12 cellular contexts compared by ENCODE assay signal in genomic region chr17:2178798-2179505, GRCh38.
A peak's percentile ranks its signal among the peaks of the same experiment; 100 is the strongest.
DNase-seq lines count a peak whose midpoint lies in the region; ATAC-seq and TF ChIP-seq lines count a peak whose summit lies in the region.
"Had no signal": no experiment of that assay in that cellular context is flagged by ENCODE, and none has a peak within 500 bp of the region (broad histone marks: within the 10 kb centered on the region; RNA-seq: fewer than 3 reads in every experiment).

No MANE protein-coding gene starts in this region.

- H3K27ac ChIP-seq in caudate nucleus (ENCODE audit: low read depth, low read length): peak overlapping the region; percentile 61
- H3K27ac ChIP-seq in right atrium auricular region: peak overlapping the region; percentile 83 to 89
- peak overlapping the region; percentile 55 for H3K27ac ChIP-seq in parathyroid adenoma
- H3K27ac ChIP-seq in upper lobe of right lung: peak overlapping the region; percentile 56
- H3K27ac ChIP-seq in OCI-LY7 (ENCODE audit: low read depth, low read length, poor library complexity, severe bottlenecking): no peak overlapping the region
- H3K27ac ChIP-seq in testis: peak overlapping the region in 1 of 2 donors; percentile 41

- H3K9me2 ChIP-seq in OCI-LY7 (ENCODE audit: insufficient read depth, low read length): no peaks in the 10 kb centered on the region

- intact Hi-C loops in upper lobe of right lung (cut with DNase I) (no loop called here), OCI-LY7 (cut with micrococcal nuclease; ENCODE audit: unreplicated experiment) (no loop called here), testis (cut with DNase I; ENCODE audit: low total_unique reads) (loop anchor here (10.0 kb wide), 2 partner anchors 56 to 84 kb away; no protein-coding TSS in a partner anchor)

- H3K4me2 ChIP-seq in parathyroid adenoma (ENCODE audit: low read length) (no peak overlapping the region), OCI-LY7 (ENCODE audit: low read length) (no peak overlapping the region)

- no peaks in the 10 kb centered on the region for H4K20me1 ChIP-seq in OCI-LY7 (ENCODE audit: insufficient read depth, low read length)

- H3K79me2 ChIP-seq in parathyroid adenoma (peaks cover 2% of the 10 kb centered on the region), OCI-LY7 (ENCODE audit: insufficient read depth, low read depth, low read length) (no peaks in the 10 kb centered on the region)

- no peak for TF ChIP-seq CTCF in right atrium auricular region (IDR thresholded peaks at IDR 0.05)
- no peak for TF ChIP-seq CTCF in parathyroid adenoma (IDR thresholded peaks at IDR 0.05)
- TF ChIP-seq CTCF in upper lobe of right lung (IDR thresholded peaks at IDR 0.05): no peak
- TF ChIP-seq CTCF in OCI-LY7 (conservative IDR thresholded peaks at IDR 0.05; ENCODE audit: low read length): no peak
- TF ChIP-seq CTCF in testis (IDR thresholded peaks at IDR 0.05): no peak

- peak in 2 of 61 donors; percentile 11 to 16 for DNase-seq in caudate nucleus (lab: John Stamatoyannopoulos, UW)
- no peak for DNase-seq in right atrium auricular region (ENCODE audit: low spot score)
- DNase-seq in upper lobe of right lung: no peak
- no peak for DNase-seq in OCI-LY7 (ENCODE audit: low spot score)
- DNase-seq in NCI-H345 treated with DMSO at 0.1 percent for 48 hours (lab: John Stamatoyannopoulos, UW; ENCODE audit: unreplicated experiment): no peak
- no peak for DNase-seq in testis
- no peak for DNase-seq in NCI-H82 treated with DMSO at 0.1 percent for 48 hours (lab: John Stamatoyannopoulos, UW; ENCODE audit: unreplicated experiment)
- DNase-seq: activated B cell treated with CpG ODN at 0.5 μM for 24 hours; activated T-cell treated with anti-CD3 and anti-CD28 coated beads, Interleukin-2, amount 50 U/mL, for 24 hours; KG1 had no signal

- H3K4me1 ChIP-seq in right atrium auricular region (peaks cover 0 to 94% of the 10 kb centered on the region in 2 donors), parathyroid adenoma (peaks cover 24% of the 10 kb centered on the region), upper lobe of right lung (peaks cover 85% of the 10 kb centered on the region), OCI-LY7 (ENCODE audit: insufficient read depth, low read length, poor library complexity, severe bottlenecking) (no peaks in the 10 kb centered on the region), testis (peaks cover 88% of the 10 kb centered on the region)

- POLR2A ChIA-PET in OCI-LY7 (lab: Charles Lee): no interaction called here

- H3K4me3 ChIP-seq in right atrium auricular region (peak overlapping the region in 1 of 2 donors; percentile 4), parathyroid adenoma (ENCODE audit: low read depth, low read length) (no peak overlapping the region), upper lobe of right lung (no peak overlapping the region), OCI-LY7 (ENCODE audit: low read depth, low read length, poor library complexity, severe bottlenecking) (no peak overlapping the region), testis (no peak overlapping the region)

- H3K9me3 ChIP-seq in right atrium auricular region: no peaks in the 10 kb centered on the region
- no peaks in the 10 kb centered on the region for H3K9me3 ChIP-seq in parathyroid adenoma (ENCODE audit: control insufficient read depth, low read length)
- no peaks in the 10 kb centered on the region for H3K9me3 ChIP-seq in upper lobe of right lung
- no peaks in the 10 kb centered on the region for H3K9me3 ChIP-seq in OCI-LY7 (ENCODE audit: low read length)
- no peaks in the 10 kb centered on the region for H3K9me3 ChIP-seq in testis

- TF ChIP-seq POLR2A in testis (IDR thresholded peaks at IDR 0.05): no peak

- H2AFZ ChIP-seq in parathyroid adenoma: no peak overlapping the region
- no peak overlapping the region for H2AFZ ChIP-seq in OCI-LY7 (ENCODE audit: low read length)

- peak; percentile 26 for ATAC-seq in upper lobe of right lung
- ATAC-seq: HCT116 had no signal

- CTCF ChIA-PET in OCI-LY7 (lab: Charles Lee; ENCODE audit: unreplicated experiment): no interaction called here

- no peak overlapping the region for H3K9ac ChIP-seq in parathyroid adenoma

- 43 to 51% methylated on average over 10 to 15 of the region's 15 CpGs for WGBS in testis, 2 donors

- no TSS peak for BruUV-seq in OCI-LY7 (replicated peaks; lab: Mats Ljungman, UMichigan)

- H3K36me3 ChIP-seq in right atrium auricular region: no peaks in the 10 kb centered on the region
- H3K36me3 ChIP-seq in parathyroid adenoma (ENCODE audit: control insufficient read depth, insufficient read depth, low read length): no peaks in the 10 kb centered on the region
- no peaks in the 10 kb centered on the region for H3K36me3 ChIP-seq in upper lobe of right lung
- H3K36me3 ChIP-seq in OCI-LY7 (ENCODE audit: insufficient read depth, low read length): no peaks in the 10 kb centered on the region; the same call in 1 of the 2 replicates
- no peaks in the 10 kb centered on the region for H3K36me3 ChIP-seq in testis (ENCODE audit: low read depth, missing control alignments)

- H3K27me3 ChIP-seq in right atrium auricular region (no peaks in the 10 kb centered on the region), parathyroid adenoma (ENCODE audit: control insufficient read depth, insufficient read depth, low read length) (no peaks in the 10 kb centered on the region), upper lobe of right lung (no peaks in the 10 kb centered on the region), testis (no peaks in the 10 kb centered on the region)
